ENCODE assay signal across 8 cellular contexts in the genomic region with DNA sequence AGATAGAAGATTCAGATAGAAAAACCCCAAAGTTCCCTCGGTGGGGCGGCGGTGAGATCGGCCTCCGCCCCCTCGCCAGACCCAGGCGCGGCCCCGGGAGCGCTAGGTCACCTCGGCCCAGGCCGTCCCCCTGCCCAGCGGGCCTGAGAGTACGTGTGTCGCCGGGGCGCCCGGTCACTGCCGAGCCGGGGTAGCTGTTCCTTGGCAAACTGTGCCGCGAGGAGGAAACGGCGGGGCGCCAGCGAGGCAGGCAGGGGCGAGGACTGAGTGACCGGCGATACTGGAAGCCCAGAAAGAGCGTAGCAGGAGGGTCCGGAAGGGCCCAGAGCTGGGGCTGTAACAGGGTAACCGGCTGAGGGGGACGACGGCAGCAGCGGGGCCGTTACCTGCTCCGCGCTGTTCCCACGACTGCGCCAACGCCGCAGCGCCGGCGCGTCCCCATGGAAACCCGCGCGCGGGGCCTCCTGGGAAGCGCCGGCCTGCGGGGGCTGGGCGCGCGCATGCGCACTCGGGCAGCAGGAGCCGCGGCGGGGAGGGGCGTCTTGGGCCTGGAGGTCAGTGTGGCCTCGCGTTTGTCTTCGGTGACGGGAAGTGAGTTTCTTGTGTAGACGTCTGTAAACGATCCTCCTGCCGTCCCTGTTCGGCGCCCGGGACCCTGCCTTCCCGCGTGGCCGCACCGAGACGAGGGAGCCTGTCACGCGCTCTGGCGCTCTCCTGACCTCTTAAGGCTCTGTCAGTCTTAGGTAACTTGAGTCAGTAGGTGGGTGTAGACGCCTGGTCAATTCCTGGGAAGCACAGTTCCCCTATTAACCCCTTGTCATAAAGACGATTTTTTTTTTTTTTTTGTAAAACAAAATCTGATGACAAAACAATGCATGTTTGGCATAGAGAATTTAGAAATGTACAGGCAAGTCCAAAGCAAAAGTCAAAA. TPM values are rescaled to one million over a fixed set of nuclear protein-coding genes. Genes with fewer than 3 reads are reported as not detected.
DNase-seq lines count a peak whose midpoint lies in the region; ATAC-seq lines count a peak whose summit lies in the region.

LCA5L (minus strand) TSS at position 440 of the 931 bp plus-strand sequence. CDS start 17,285 bp downstream, outside the sequence.

- no peaks in the 10 kb centered on the region for H3K9me3 Mint-ChIP-seq in IgD-negative memory B cell
- H3K9me3 Mint-ChIP-seq in activated T-cell treated with anti-CD3 and anti-CD28 coated beads, Interleukin-2, amount 50 U/mL, for 24 hours = no peaks in the 10 kb centered on the region

- DNase-seq in DMS53 treated with DMSO at 0.1 percent for 48 hours (lab: John Stamatoyannopoulos, UW; ENCODE audit: unreplicated experiment) = peak; percentile 58
- peak; percentile 98 for DNase-seq in OCI-M2 (lab: John Stamatoyannopoulos, UW; ENCODE audit: unreplicated experiment)
- DNase-seq in activated T-cell treated with anti-CD3 and anti-CD28 coated beads, Interleukin-2, amount 50 U/mL, for 24 hours = peak; percentile 94
- DNase-seq in myocyte (ENCODE audit: low read depth) = peak; percentile 92
- peak; percentile 75 to 89 for DNase-seq in stimulated activated CD8-positive, alpha-beta memory T cell treated with anti-CD3 and anti-CD28 coated beads, Interleukin-7, amount 100 ng/mL, for 4 hours (ENCODE audit: low read depth in 2 of 2)

- no peaks in the 10 kb centered on the region for H3K36me3 Mint-ChIP-seq in IgD-negative memory B cell
- peaks cover 4% of the 10 kb centered on the region for H3K36me3 Mint-ChIP-seq in activated T-cell treated with anti-CD3 and anti-CD28 coated beads, Interleukin-2, amount 50 U/mL, for 24 hours (ENCODE audit: low read depth)

- H3K4me1 Mint-ChIP-seq in IgD-negative memory B cell = peaks cover 10 to 16% (median 10%) of the 10 kb centered on the region in 3 donors
- peaks cover 20% of the 10 kb centered on the region for H3K4me1 Mint-ChIP-seq in activated T-cell treated with anti-CD3 and anti-CD28 coated beads, Interleukin-2, amount 50 U/mL, for 24 hours (ENCODE audit: low read depth)

- H3K27ac Mint-ChIP-seq in IgD-negative memory B cell = peak within 1 kb of the TSS; percentile 92 to 98 (median 97)
- H3K27ac Mint-ChIP-seq in activated T-cell treated with anti-CD3 and anti-CD28 coated beads, Interleukin-2, amount 50 U/mL, for 24 hours = peak within 1 kb of the TSS; percentile 97

- ATAC-seq in GM21576 (IDR thresholded peaks at IDR 0.05; ENCODE audit: unreplicated experiment) = peak; percentile 88
- ATAC-seq in esophagus mucosa = peak; percentile 90

- H3K4me3 Mint-ChIP-seq in IgD-negative memory B cell = peak within 1 kb of the TSS; percentile 89 to 99 (median 96)
- H3K4me3 Mint-ChIP-seq in activated T-cell treated with anti-CD3 and anti-CD28 coated beads, Interleukin-2, amount 50 U/mL, for 24 hours = peak within 1 kb of the TSS; percentile 84

- peaks cover 11% of the 10 kb centered on the region for H3K27me3 Mint-ChIP-seq in IgD-negative memory B cell
- peaks cover 13% of the 10 kb centered on the region for H3K27me3 Mint-ChIP-seq in activated T-cell treated with anti-CD3 and anti-CD28 coated beads, Interleukin-2, amount 50 U/mL, for 24 hours

RNA-seq across cellular contexts. Expression of gene LCA5L, which starts in this region (rescaled TPM):
- polyA plus RNA-seq in IgD-negative memory B cell = not detected
- total RNA-seq in esophagus mucosa (0.80 TPM), myocyte (2.2 and 2.7 TPM in 2 replicates)
- 1.6 TPM for polyA plus RNA-seq in myocyte (2012)

Comparison
In these comparisons a context has a peak if more than half of its experiments do, and no peak if none do; other contexts are left out.
1. Peak in every context shown above with its lines: DNase-seq and ATAC-seq.
2. Peak in ATAC-seq in esophagus mucosa; RNA of the gene not detected or under 1 TPM.